ENCODE assay signal across 5 cellular contexts in the genomic region with DNA sequence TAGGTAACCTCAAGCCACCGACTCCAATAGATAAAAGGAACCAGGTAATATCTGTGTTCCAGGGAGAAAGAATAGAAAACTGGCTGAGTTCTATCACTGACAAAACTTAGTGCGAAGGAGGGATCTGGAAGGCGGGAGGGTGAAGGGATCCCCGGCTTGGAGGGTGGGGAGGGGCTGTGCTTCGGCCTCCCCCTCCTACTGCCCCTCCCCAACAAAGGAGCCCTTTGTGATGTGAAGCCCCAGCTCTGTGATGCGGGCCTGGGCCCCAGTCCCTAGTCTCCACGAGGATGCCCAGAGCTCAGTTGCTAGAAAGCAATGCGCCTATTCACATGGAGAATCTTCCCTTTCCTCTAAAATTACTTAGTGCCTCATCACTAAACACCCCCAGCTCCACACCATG. TPM values are rescaled to one million over a fixed set of nuclear protein-coding genes. Genes with fewer than 3 reads are reported as not detected.
"Had no signal": no experiment of that assay in that cellular context is flagged by ENCODE, and none has a peak within 500 bp of the region (broad histone marks: within the 10 kb centered on the region; RNA-seq: fewer than 3 reads in every experiment).

SPATA31C1 (plus strand) TSS at position 301 of the 400 bp plus-strand sequence.

RNA-seq across cellular contexts. Expression of gene SPATA31C1, which starts in this region (rescaled TPM):
- total RNA-seq: GM23248, GM23338, H1, H4, HFFc6 had no signal
- polyA plus RNA-seq: GM23248, GM23338 had no signal
